ENCODE assay signal across 10 cellular contexts in the genomic region with DNA sequence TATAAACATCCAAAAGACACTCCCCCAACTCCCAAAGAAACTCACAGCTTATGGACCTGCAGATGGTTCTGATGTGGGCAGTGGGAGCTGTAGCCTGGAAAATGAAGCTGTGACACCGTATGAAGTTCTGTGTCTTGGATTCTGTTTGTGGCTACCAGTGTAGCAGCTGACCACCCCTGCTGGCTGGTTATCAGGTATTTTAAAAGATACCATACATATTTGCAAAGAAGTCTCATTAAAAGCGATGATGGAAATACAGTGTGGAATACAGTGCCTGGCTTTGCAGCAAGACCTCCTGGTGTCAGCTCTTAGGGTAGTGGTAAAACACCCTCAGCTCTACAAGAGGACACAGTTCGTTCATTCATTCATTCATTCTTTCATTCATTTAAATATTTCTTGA.
"Had no signal": no experiment of that assay in that cellular context is flagged by ENCODE, and none has a peak within 500 bp of the region (broad histone marks: within the 10 kb centered on the region; RNA-seq: fewer than 3 reads in every experiment).

No MANE protein-coding gene starts in this region.

- H3K36me3 ChIP-seq: HAP-1 had no signal

- H3K27ac ChIP-seq: GM23248, KMS-11 had no signal

- H2AFZ ChIP-seq: GM23248 had no signal

- H3K4me3 Mint-ChIP-seq: HFFc6, IgD-negative memory B cell had no signal

- H3K4me3 ChIP-seq: GM23248, HAP-1 had no signal

- DNase-seq: GM23248, GOT3, H7, HFFc6, KBM-7 had no signal

- ATAC-seq: HCT116 had no signal

- H3K4me2 ChIP-seq: KMS-11 had no signal

- FAIRE-seq: HTR-8/SVneo had no signal

- H3K4me1 Mint-ChIP-seq: IgD-negative memory B cell had no signal

- H3K9ac ChIP-seq: GM23248, KMS-11 had no signal

- H3K27ac Mint-ChIP-seq: HFFc6, IgD-negative memory B cell had no signal

- H3K36me3 Mint-ChIP-seq: IgD-negative memory B cell had no signal
